1 cellular context compared by ENCODE assay signal in the genomic region with DNA sequence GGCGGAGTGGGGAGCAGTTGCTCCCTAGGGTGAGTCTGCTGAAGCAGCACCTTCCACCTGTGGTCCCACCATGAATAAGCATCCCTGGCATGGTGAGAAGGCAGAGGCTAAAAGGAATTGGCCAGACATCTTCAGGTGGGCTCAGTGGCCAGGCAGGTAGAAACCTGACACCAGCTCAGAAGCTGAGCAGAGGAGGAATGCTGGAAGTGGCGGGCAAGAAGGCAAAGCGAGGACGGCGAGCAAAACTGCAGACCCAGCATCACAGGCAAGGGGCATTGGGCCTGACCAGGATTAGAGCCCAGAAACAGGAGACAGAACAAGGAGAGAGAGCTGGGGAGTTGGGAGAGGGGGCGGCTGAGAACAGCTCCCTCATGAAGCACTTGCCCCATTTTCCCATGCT.
TF ChIP-seq lines count a peak whose summit lies in the region.

No MANE protein-coding gene starts in this region.

TF ChIP-seq in GM23338, 12 proteins besides CTCF, POLR2A, EP300 and RAD21:
- TF ChIP-seq, protein P1, sequence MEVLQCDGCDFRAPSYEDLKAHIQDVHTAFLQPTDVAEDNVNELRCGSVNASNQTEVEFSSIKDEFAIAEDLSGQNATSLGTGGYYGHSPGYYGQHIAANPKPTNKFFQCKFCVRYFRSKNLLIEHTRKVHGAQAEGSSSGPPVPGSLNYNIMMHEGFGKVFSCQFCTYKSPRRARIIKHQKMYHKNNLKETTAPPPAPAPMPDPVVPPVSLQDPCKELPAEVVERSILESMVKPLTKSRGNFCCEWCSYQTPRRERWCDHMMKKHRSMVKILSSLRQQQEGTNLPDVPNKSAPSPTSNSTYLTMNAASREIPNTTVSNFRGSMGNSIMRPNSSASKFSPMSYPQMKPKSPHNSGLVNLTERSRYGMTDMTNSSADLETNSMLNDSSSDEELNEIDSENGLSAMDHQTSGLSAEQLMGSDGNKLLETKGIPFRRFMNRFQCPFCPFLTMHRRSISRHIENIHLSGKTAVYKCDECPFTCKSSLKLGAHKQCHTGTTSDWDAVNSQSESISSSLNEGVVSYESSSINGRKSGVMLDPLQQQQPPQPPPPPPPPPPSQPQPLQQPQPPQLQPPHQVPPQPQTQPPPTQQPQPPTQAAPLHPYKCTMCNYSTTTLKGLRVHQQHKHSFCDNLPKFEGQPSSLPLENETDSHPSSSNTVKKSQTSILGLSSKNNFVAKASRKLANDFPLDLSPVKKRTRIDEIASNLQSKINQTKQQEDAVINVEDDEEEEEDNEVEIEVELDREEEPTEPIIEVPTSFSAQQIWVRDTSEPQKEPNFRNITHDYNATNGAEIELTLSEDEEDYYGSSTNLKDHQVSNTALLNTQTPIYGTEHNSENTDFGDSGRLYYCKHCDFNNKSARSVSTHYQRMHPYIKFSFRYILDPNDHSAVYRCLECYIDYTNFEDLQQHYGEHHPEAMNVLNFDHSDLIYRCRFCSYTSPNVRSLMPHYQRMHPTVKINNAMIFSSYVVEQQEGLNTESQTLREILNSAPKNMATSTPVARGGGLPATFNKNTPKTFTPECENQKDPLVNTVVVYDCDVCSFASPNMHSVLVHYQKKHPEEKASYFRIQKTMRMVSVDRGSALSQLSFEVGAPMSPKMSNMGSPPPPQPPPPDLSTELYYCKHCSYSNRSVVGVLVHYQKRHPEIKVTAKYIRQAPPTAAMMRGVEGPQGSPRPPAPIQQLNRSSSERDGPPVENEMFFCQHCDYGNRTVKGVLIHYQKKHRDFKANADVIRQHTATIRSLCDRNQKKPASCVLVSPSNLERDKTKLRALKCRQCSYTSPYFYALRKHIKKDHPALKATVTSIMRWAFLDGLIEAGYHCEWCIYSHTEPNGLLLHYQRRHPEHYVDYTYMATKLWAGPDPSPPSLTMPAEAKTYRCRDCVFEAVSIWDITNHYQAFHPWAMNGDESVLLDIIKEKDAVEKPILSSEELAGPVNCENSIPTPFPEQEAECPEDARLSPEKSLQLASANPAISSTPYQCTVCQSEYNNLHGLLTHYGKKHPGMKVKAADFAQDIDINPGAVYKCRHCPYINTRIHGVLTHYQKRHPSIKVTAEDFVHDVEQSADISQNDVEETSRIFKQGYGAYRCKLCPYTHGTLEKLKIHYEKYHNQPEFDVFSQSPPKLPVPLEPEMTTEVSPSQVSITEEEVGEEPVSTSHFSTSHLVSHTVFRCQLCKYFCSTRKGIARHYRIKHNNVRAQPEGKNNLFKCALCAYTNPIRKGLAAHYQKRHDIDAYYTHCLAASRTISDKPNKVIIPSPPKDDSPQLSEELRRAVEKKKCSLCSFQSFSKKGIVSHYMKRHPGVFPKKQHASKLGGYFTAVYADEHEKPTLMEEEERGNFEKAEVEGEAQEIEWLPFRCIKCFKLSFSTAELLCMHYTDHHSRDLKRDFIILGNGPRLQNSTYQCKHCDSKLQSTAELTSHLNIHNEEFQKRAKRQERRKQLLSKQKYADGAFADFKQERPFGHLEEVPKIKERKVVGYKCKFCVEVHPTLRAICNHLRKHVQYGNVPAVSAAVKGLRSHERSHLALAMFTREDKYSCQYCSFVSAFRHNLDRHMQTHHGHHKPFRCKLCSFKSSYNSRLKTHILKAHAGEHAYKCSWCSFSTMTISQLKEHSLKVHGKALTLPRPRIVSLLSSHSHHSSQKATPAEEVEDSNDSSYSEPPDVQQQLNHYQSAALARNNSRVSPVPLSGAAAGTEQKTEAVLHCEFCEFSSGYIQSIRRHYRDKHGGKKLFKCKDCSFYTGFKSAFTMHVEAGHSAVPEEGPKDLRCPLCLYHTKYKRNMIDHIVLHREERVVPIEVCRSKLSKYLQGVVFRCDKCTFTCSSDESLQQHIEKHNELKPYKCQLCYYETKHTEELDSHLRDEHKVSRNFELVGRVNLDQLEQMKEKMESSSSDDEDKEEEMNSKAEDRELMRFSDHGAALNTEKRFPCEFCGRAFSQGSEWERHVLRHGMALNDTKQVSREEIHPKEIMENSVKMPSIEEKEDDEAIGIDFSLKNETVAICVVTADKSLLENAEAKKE (CRISPR knock-in tag; IDR thresholded peaks at IDR 0.05) = no peak
- TF ChIP-seq CREB1 (CRISPR knock-in tag; IDR thresholded peaks at IDR 0.05; ENCODE audit: low read depth) (no peak), STAT1 (IDR thresholded peaks at IDR 0.05; ENCODE audit: unreplicated experiment) (no peak), EZH2 (IDR thresholded peaks at IDR 0.05; ENCODE audit: low read depth, unreplicated experiment) (no peak), NANOG (IDR thresholded peaks at IDR 0.05; ENCODE audit: borderline replicate concordance) (no peak), ZNF331 (CRISPR knock-in tag; IDR thresholded peaks at IDR 0.05; ENCODE audit: low read depth) (no peak), POLR2AphosphoS5 (IDR thresholded peaks at IDR 0.05; ENCODE audit: low read depth) (no peak), EZH2phosphoT487 (IDR thresholded peaks at IDR 0.05; ENCODE audit: unreplicated experiment) (no peak), ZNF114 (CRISPR knock-in tag; IDR thresholded peaks at IDR 0.05) (no peak), JUNB (IDR thresholded peaks at IDR 0.05; ENCODE audit: unreplicated experiment) (no peak)
- TF ChIP-seq, protein P2, sequence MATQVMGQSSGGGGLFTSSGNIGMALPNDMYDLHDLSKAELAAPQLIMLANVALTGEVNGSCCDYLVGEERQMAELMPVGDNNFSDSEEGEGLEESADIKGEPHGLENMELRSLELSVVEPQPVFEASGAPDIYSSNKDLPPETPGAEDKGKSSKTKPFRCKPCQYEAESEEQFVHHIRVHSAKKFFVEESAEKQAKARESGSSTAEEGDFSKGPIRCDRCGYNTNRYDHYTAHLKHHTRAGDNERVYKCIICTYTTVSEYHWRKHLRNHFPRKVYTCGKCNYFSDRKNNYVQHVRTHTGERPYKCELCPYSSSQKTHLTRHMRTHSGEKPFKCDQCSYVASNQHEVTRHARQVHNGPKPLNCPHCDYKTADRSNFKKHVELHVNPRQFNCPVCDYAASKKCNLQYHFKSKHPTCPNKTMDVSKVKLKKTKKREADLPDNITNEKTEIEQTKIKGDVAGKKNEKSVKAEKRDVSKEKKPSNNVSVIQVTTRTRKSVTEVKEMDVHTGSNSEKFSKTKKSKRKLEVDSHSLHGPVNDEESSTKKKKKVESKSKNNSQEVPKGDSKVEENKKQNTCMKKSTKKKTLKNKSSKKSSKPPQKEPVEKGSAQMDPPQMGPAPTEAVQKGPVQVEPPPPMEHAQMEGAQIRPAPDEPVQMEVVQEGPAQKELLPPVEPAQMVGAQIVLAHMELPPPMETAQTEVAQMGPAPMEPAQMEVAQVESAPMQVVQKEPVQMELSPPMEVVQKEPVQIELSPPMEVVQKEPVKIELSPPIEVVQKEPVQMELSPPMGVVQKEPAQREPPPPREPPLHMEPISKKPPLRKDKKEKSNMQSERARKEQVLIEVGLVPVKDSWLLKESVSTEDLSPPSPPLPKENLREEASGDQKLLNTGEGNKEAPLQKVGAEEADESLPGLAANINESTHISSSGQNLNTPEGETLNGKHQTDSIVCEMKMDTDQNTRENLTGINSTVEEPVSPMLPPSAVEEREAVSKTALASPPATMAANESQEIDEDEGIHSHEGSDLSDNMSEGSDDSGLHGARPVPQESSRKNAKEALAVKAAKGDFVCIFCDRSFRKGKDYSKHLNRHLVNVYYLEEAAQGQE (IDR thresholded peaks at IDR 0.05; ENCODE audit: unreplicated experiment) = no peak
- TF ChIP-seq, protein P3, sequence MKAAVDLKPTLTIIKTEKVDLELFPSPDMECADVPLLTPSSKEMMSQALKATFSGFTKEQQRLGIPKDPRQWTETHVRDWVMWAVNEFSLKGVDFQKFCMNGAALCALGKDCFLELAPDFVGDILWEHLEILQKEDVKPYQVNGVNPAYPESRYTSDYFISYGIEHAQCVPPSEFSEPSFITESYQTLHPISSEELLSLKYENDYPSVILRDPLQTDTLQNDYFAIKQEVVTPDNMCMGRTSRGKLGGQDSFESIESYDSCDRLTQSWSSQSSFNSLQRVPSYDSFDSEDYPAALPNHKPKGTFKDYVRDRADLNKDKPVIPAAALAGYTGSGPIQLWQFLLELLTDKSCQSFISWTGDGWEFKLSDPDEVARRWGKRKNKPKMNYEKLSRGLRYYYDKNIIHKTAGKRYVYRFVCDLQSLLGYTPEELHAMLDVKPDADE (IDR thresholded peaks at IDR 0.05) = no peak
